In genomic region chr1:37975083-37975482, GRCh38 we compare ENCODE assay signal across 8 cellular contexts. TPM values are rescaled to one million over a fixed set of nuclear protein-coding genes. Genes with fewer than 3 reads are reported as not detected.
DNase-seq lines count a peak whose midpoint lies in the region; FAIRE-seq and TF ChIP-seq lines count a peak whose summit lies in the region.
"Not testable (repeated sequence)": the region's sequence is repeated elsewhere in the genome, so short reads cannot be mapped to it uniquely, and the experiment has no call there.

No MANE protein-coding gene starts in this region.

- not testable (repeated sequence) for H3K79me2 ChIP-seq in PC-9 (ENCODE audit: low read depth)

- H3K27ac ChIP-seq in PC-9; small intestine (ENCODE audit: low read depth in 1 of 2, low read length in 1 of 2): not testable (repeated sequence)

- DNase-seq in BJ (ENCODE audit: low read depth): not testable (repeated sequence)
- peak; percentile 16 for DNase-seq in NCI-H1105 treated with DMSO at 0.1 percent for 48 hours (lab: John Stamatoyannopoulos, UW)
- peak in 1 of 2 experiments; percentile 33 for DNase-seq in PC-9
- DNase-seq in amniotic epithelial cell (ENCODE audit: low read depth): peak; percentile 64
- peak; percentile 56 for DNase-seq in fibroblast of gingiva (ENCODE audit: low read depth)
- DNase-seq in left kidney (ENCODE audit: low read depth, low spot score): peak; percentile 74
- peak; percentile 46 for DNase-seq in small intestine

- not testable (repeated sequence) for H2AFZ ChIP-seq in PC-9

- H3F3A ChIP-seq in PC-9 (ENCODE audit: insufficient read depth, low read depth): peaks cover 14% of the 10 kb centered on the region; the same call in 1 of the 2 replicates

- not testable (repeated sequence) for H3K27me3 ChIP-seq in BJ (ENCODE audit: control insufficient read depth, insufficient read depth, low read length); PC-9 (ENCODE audit: insufficient read depth, low read depth); small intestine (ENCODE audit: control insufficient read depth in 2 of 2, insufficient read depth in 2 of 2, low read length in 2 of 2)

- not testable (repeated sequence) for H3K4me2 ChIP-seq in PC-9

- H3K4me3 ChIP-seq in BJ (ENCODE audit: low read depth, low read length); GM12875 (ENCODE audit: low read depth, low read length); PC-9; small intestine (ENCODE audit: low read depth in 1 of 2, low read length in 2 of 2): not testable (repeated sequence)

- H3K4me1 ChIP-seq in PC-9 (replicated peaks; ENCODE audit: insufficient read depth); small intestine (ENCODE audit: control insufficient read depth in 2 of 2, insufficient read depth in 1 of 2, low read depth in 1 of 2, low read length in 1 of 2): not testable (repeated sequence)

- CTCF ChIA-PET in BJ (lab: Yijun Ruan, JAX) (interaction anchor here (0.9 to 4.4 kb wide), 8 partner anchors 9 to 115 kb away, joined by 3 to 28 read pairs (median 4); no protein-coding TSS in a partner anchor), PC-9 (lab: Charles Lee) (interaction anchor here (0.7 kb wide), 2 partner anchors 56 to 466 kb away, joined by 3 read pairs; no protein-coding TSS in a partner anchor)

- not testable (repeated sequence) for H3K9me2 ChIP-seq in PC-9 (ENCODE audit: insufficient read depth)

- not testable (repeated sequence) for BruUV-seq in PC-9 (replicated peaks; lab: Mats Ljungman, UMichigan)

- not testable (repeated sequence) for H3K9me3 ChIP-seq in PC-9 (ENCODE audit: insufficient read depth, low read depth); small intestine (ENCODE audit: control insufficient read depth, low read depth)

- 56 to 66% (median 63%) methylated on average over 6 of the region's 6 CpGs for WGBS in small intestine, 3 donors

- FAIRE-seq in small intestine (lab: Jason Lieb, UNC): not testable (repeated sequence)

- H4K20me1 ChIP-seq in PC-9 (ENCODE audit: insufficient read depth): peaks cover 19% of the 10 kb centered on the region

- H3K36me3 ChIP-seq in BJ (ENCODE audit: control insufficient read depth, insufficient read depth, low read length) (peaks cover 15% of the 10 kb centered on the region), PC-9 (ENCODE audit: low read depth) (peaks cover 35% of the 10 kb centered on the region), small intestine (ENCODE audit: control insufficient read depth in 2 of 2, insufficient read depth in 2 of 2, low read length in 2 of 2) (peaks cover 0 to 22% of the 10 kb centered on the region in 2 donors)

- intact Hi-C loops in PC-9 (cut with micrococcal nuclease; ENCODE audit: unreplicated experiment): loop anchor here (1.0 kb wide), 1 partner anchor 85 kb away; no protein-coding TSS in a partner anchor

- TF ChIP-seq CTCF in BJ (IDR thresholded peaks at IDR 0.05; ENCODE audit: insufficient read depth, low read depth, low read length): peak; percentile 62
- TF ChIP-seq CTCF in GM12875 (IDR thresholded peaks at IDR 0.05; ENCODE audit: borderline replicate concordance, insufficient read depth, low read depth, low read length): peak; percentile 17; the same call in 1 of the 2 replicates
- peak; percentile 81 for TF ChIP-seq CTCF in PC-9 (conservative IDR thresholded peaks at IDR 0.05)

- POLR2A ChIA-PET in BJ (lab: Charles Lee): not testable (repeated sequence)
- POLR2A ChIA-PET in PC-9 (lab: Charles Lee; ENCODE audit: unreplicated experiment): interaction anchor here (0.6 kb wide), 1 partner anchor 15 kb away, joined by 3 read pairs; the partner anchor contains the start of gene SF3A3

RNA-seq across cellular contexts. Expression of gene SF3A3, which starts 14.7 kb away (rescaled TPM):
- polyA plus RNA-seq in BJ (2011; rRNA removed) (26.2 and 47.1 TPM in 2 replicates), small intestine (10 to 100 TPM; 13.9 to 24.7 (median 19.7) TPM)
- polyA minus RNA-seq in BJ (2011; rRNA and poly(A)+ RNA removed): 15.8 and 17.2 TPM in 2 replicates
- total RNA-seq in PC-9 (2021): 82.6 and 99.1 TPM in 2 replicates

RNA-seq across cellular contexts. Expression of gene INPP5B, which starts 28.2 kb away (rescaled TPM):
- polyA plus RNA-seq in BJ (2011; rRNA removed) (21.0 and 21.9 TPM in 2 replicates), small intestine (10 to 100 TPM in 1 of 3 donors, 1 to 10 TPM in 2; 6.7 to 11.7 (median 6.8) TPM)
- polyA minus RNA-seq in BJ (2011; rRNA and poly(A)+ RNA removed): 15.2 and 17.3 TPM in 2 replicates
- 26.7 and 28.1 TPM in 2 replicates for total RNA-seq in PC-9 (2021)

RNA-seq across cellular contexts. Expression of gene FHL3, which starts 30.2 kb away (rescaled TPM):
- polyA plus RNA-seq in BJ (2011; rRNA removed) (7.9 and 13.0 TPM in 2 replicates), small intestine (1 to 10 TPM in 2 of 3 donors, under 1 TPM in 1; 0.89 to 8.1 (median 6.5) TPM)
- 21.9 and 25.9 TPM in 2 replicates for polyA minus RNA-seq in BJ (2011; rRNA and poly(A)+ RNA removed)
- total RNA-seq in PC-9 (2021): 26.2 and 29.8 TPM in 2 replicates

RNA-seq across cellular contexts. Expression of gene UTP11, which starts 37.5 kb away (rescaled TPM):
- 18.3 and 29.6 TPM in 2 replicates for polyA plus RNA-seq in BJ (2011; rRNA removed)
- polyA minus RNA-seq in BJ (2011; rRNA and poly(A)+ RNA removed): 9.3 and 11.6 TPM in 2 replicates
- total RNA-seq in PC-9 (2021): 21.8 and 36.4 TPM in 2 replicates
- 10 to 100 TPM; 17.0 to 29.9 (median 23.0) TPM for polyA plus RNA-seq in small intestine

Comparison
In these comparisons a context has a peak if more than half of its experiments do, and no peak if none do; other contexts are left out.
1. CTCF ChIP-seq: peak in every context shown above with its lines; median percentile 81 in PC-9; 62 in BJ; 17 in GM12875.